25 cellular contexts compared by ENCODE assay signal in the genomic region with DNA sequence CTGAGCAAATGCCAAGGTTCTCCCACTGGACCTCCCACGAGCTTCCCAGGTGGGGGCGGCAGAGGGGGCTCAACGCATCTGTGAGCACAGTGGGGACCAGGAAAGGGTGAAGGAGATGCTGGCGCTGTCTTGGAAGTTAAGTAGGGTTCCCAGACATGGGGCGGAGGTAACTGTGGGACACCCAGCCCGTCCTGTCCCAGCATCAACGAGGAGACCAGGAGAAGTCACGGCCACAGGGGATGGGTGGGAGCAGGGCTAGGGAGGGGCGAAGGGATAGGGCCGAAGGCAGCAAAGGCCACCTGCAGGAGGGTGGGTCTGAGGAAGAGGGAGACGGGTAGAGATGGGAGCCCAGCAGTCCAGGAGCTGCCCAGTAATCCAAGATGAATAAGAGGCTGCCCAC.
"Had no signal": no experiment of that assay in that cellular context is flagged by ENCODE, and none has a peak within 500 bp of the region (broad histone marks: within the 10 kb centered on the region; RNA-seq: fewer than 3 reads in every experiment).

No MANE protein-coding gene starts in this region.

- H3K36me3 Mint-ChIP-seq: mesothelial cell of epicardium; naive B cell; natural killer cell; stimulated activated effector memory CD8-positive, alpha-beta T cell treated with anti-CD3 and anti-CD28 coated beads, Interleukin-12 subunit alpha, Interleukin-12 subunit beta, amount 100 ng/mL, for 72 hours had no signal

- ATAC-seq: left colon; left lung; lower lobe of right lung; natural killer cell; sciatic nerve; stimulated activated effector memory CD8-positive, alpha-beta T cell treated with anti-CD3 and anti-CD28 coated beads, Interleukin-12 subunit alpha, Interleukin-12 subunit beta, amount 100 ng/mL, for 72 hours; upper lobe of right lung had no signal

- H3K4me3 ChIP-seq: left lung, lower lobe of right lung, neural progenitor cell, ovary, right atrium auricular region, skin epidermis, suprapubic skin, thoracic aorta, tibial artery, upper lobe of right lung had no signal

- H3K4me1 ChIP-seq: left lung, lower lobe of right lung, right atrium auricular region, suprapubic skin, tibial artery, upper lobe of right lung had no signal

- H3K9me3 ChIP-seq: left lung, lower lobe of right lung, ovary, right atrium auricular region, suprapubic skin, thoracic aorta, tibial artery, upper lobe of right lung had no signal

- H3K36me3 ChIP-seq: left lung, lower lobe of right lung, neural progenitor cell, ovary, right atrium auricular region, suprapubic skin, thoracic aorta, tibial artery, upper lobe of right lung had no signal

- H3K27me3 Mint-ChIP-seq: progenitor cell of endocrine pancreas; stimulated activated naive CD8-positive, alpha-beta T cell treated with anti-CD3 and anti-CD28 coated beads, Interleukin-15, Interleukin-2, amounts not matched to agents 100 ng/mL and 50 ng/mL, for 24 hours had no signal

- H3K4me3 Mint-ChIP-seq: mesothelial cell of epicardium; naive B cell; natural killer cell; nephron progenitor cell; neural progenitor cell; stimulated activated effector memory CD8-positive, alpha-beta T cell treated with anti-CD3 and anti-CD28 coated beads, Interleukin-12 subunit alpha, Interleukin-12 subunit beta, amount 100 ng/mL, for 72 hours; stimulated activated naive CD8-positive, alpha-beta T cell treated with anti-CD3 and anti-CD28 coated beads, Interleukin-15, Interleukin-2, amounts not matched to agents 100 ng/mL and 50 ng/mL, for 24 hours had no signal

- H3K27me3 ChIP-seq: neural progenitor cell, ovary, right atrium auricular region had no signal

- H3K9ac ChIP-seq: neural progenitor cell had no signal

- FAIRE-seq: keratinocyte, urothelium cell line had no signal

- H3K27ac ChIP-seq: left lung, lower lobe of right lung, neural progenitor cell, ovary, right atrium auricular region, skin epidermis, suprapubic skin, thoracic aorta, tibial artery, upper lobe of right lung had no signal

- DNase-seq: hippocampal formation; left colon; lower lobe of right lung; naive B cell; natural killer cell; nephron progenitor cell; ovary; stimulated activated CD4-positive, alpha-beta T cell treated with anti-CD3 and anti-CD28 coated beads, Interleukin-4, amount 100 ng/mL, for 24 hours; stimulated activated naive CD4-positive, alpha-beta T cell; tibial artery; trophoblast cell; upper lobe of right lung had no signal

- H3K27ac Mint-ChIP-seq: mesothelial cell of epicardium; naive B cell; natural killer cell; nephron progenitor cell; neural progenitor cell; progenitor cell of endocrine pancreas; stimulated activated effector memory CD8-positive, alpha-beta T cell treated with anti-CD3 and anti-CD28 coated beads, Interleukin-12 subunit alpha, Interleukin-12 subunit beta, amount 100 ng/mL, for 72 hours had no signal

- H3K4me1 Mint-ChIP-seq: mesothelial cell of epicardium; naive B cell; natural killer cell; stimulated activated effector memory CD8-positive, alpha-beta T cell treated with anti-CD3 and anti-CD28 coated beads, Interleukin-12 subunit alpha, Interleukin-12 subunit beta, amount 100 ng/mL, for 72 hours had no signal

- H3K9me3 Mint-ChIP-seq: mesothelial cell of epicardium; naive B cell; natural killer cell; nephron progenitor cell; neural progenitor cell; stimulated activated effector memory CD8-positive, alpha-beta T cell treated with anti-CD3 and anti-CD28 coated beads, Interleukin-12 subunit alpha, Interleukin-12 subunit beta, amount 100 ng/mL, for 72 hours; stimulated activated naive CD8-positive, alpha-beta T cell treated with anti-CD3 and anti-CD28 coated beads, Interleukin-15, Interleukin-2, amounts not matched to agents 100 ng/mL and 50 ng/mL, for 24 hours had no signal
